ENCODE assay signal across 14 cellular contexts in the genomic region with DNA sequence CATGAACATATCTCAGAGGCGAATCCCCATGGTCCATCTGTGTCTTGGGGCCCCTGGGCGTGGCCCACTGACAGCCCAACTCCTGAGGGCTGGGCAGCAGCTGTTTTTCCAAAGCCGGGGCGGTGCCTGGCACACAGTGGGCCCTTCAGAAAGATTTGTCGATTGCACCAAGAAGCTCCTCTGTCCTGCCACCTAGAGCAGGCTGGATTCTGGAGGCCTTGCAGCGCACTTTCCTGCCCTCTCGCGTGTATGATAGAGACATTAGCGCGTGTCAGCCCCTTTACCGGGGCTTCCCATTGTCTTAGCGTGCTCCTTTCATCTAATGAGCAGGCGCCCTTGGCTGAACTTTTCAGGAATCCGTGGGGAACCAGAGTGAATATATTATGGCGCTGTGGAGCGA. TPM values are rescaled to one million over a fixed set of nuclear protein-coding genes. Genes with fewer than 3 reads are reported as not detected.
DNase-seq lines count a peak whose midpoint lies in the region; ATAC-seq and TF ChIP-seq lines count a peak whose summit lies in the region.
"Had no signal": no experiment of that assay in that cellular context is flagged by ENCODE, and none has a peak within 500 bp of the region (broad histone marks: within the 10 kb centered on the region; RNA-seq: fewer than 3 reads in every experiment).

No MANE protein-coding gene starts in this region.

- H3K9me3 ChIP-seq in RWPE2 (ENCODE audit: severe bottlenecking) = no peaks in the 10 kb centered on the region
- H3K9me3 ChIP-seq in neural progenitor cell (ENCODE audit: low read depth) = no peaks in the 10 kb centered on the region
- H3K9me3 ChIP-seq in Caco-2 = peaks cover 21% of the 10 kb centered on the region; the same call in 1 of the 2 replicates
- H3K9me3 ChIP-seq in right cardiac atrium (ENCODE audit: control insufficient read depth, low read length) = no peaks in the 10 kb centered on the region

- peaks cover 41% of the 10 kb centered on the region for H3K4me1 Mint-ChIP-seq in neural progenitor cell
- no peaks in the 10 kb centered on the region for H3K4me1 Mint-ChIP-seq in Caco-2 (ENCODE audit: low read depth, unreplicated experiment)
- H3K4me1 Mint-ChIP-seq: CD14-positive monocyte; CD8-positive, alpha-beta memory T cell had no signal

- ATAC-seq in RWPE2 (ENCODE audit: low read depth) = no peak
- ATAC-seq in right cardiac atrium = no peak

- 91% methylated on average over 16 of the region's 16 CpGs for WGBS in right cardiac atrium

- no TSS peak for BruUV-seq in Caco-2 (replicated peaks; lab: Mats Ljungman, UMichigan)

- H3K4me3 Mint-ChIP-seq in neural progenitor cell = no peak overlapping the region
- H3K4me3 Mint-ChIP-seq in Caco-2 (ENCODE audit: unreplicated experiment) = no peak overlapping the region
- H3K4me3 Mint-ChIP-seq: CD14-positive monocyte; CD4-positive, alpha-beta T cell; CD8-positive, alpha-beta memory T cell had no signal

- H3K36me3 ChIP-seq in RWPE2 (ENCODE audit: low read depth) (peaks cover 13% of the 10 kb centered on the region), neural progenitor cell (no peaks in the 10 kb centered on the region), Caco-2 (ENCODE audit: control insufficient read depth, insufficient read depth, low read length) (no peaks in the 10 kb centered on the region)

- POLR2A ChIA-PET in Caco-2 (lab: Charles Lee) = no interaction called here

- no peaks in the 10 kb centered on the region for H3K9me3 Mint-ChIP-seq in neural progenitor cell
- no peaks in the 10 kb centered on the region for H3K9me3 Mint-ChIP-seq in Caco-2 (ENCODE audit: unreplicated experiment)
- H3K9me3 Mint-ChIP-seq: CD4-positive, alpha-beta T cell had no signal

- no peak overlapping the region for H3K4me2 ChIP-seq in neural progenitor cell

- H3K79me2 ChIP-seq in neural progenitor cell (ENCODE audit: low read depth) = no peaks in the 10 kb centered on the region

- intact Hi-C loops in Caco-2 (cut with micrococcal nuclease; ENCODE audit: unreplicated experiment) = no loop called here
- intact Hi-C loops in right cardiac atrium (cut with DNase I) = no loop called here

- peak overlapping the region; percentile 72 for H3K27ac Mint-ChIP-seq in neural progenitor cell
- no peak overlapping the region for H3K27ac Mint-ChIP-seq in Caco-2 (ENCODE audit: unreplicated experiment)
- H3K27ac Mint-ChIP-seq: CD4-positive, alpha-beta T cell had no signal

- H3K4me1 ChIP-seq in RWPE2 (ENCODE audit: insufficient read depth, poor library complexity, severe bottlenecking) (peaks cover 39% of the 10 kb centered on the region), neural progenitor cell (peaks cover 11% of the 10 kb centered on the region), Caco-2 (no peaks in the 10 kb centered on the region), right cardiac atrium (ENCODE audit: control insufficient read depth, insufficient read depth, low read length) (no peaks in the 10 kb centered on the region)

- TF ChIP-seq CTCF in RWPE2 (IDR thresholded peaks at IDR 0.05; ENCODE audit: poor library complexity, severe bottlenecking) (no peak), neural progenitor cell (IDR thresholded peaks at IDR 0.05) (no peak), Caco-2 (IDR thresholded peaks at IDR 0.05; ENCODE audit: insufficient read depth in 1 of 2, low read depth in 1 of 2, low read length in 1 of 2, severe bottlenecking in 1 of 2, unreplicated experiment in 1 of 2) (no peak)

- no peak overlapping the region for H3K9ac ChIP-seq in neural progenitor cell
- H3K9ac ChIP-seq: GM23248 had no signal

- H3K36me3 Mint-ChIP-seq in neural progenitor cell (peaks cover 7% of the 10 kb centered on the region), Caco-2 (ENCODE audit: insufficient read depth, unreplicated experiment) (peaks cover 5% of the 10 kb centered on the region)
- H3K36me3 Mint-ChIP-seq: CD14-positive monocyte; CD8-positive, alpha-beta memory T cell had no signal

- H2AFZ ChIP-seq in neural progenitor cell (replicated peaks) = no peak overlapping the region
- H2AFZ ChIP-seq: GM23248 had no signal

- H3K27me3 ChIP-seq in RWPE2 (ENCODE audit: insufficient read depth, poor library complexity, severe bottlenecking) = no peaks in the 10 kb centered on the region
- no peaks in the 10 kb centered on the region for H3K27me3 ChIP-seq in neural progenitor cell
- H3K27me3 ChIP-seq in Caco-2 (replicated peaks; ENCODE audit: control insufficient read depth, insufficient read depth, low read length) = no peaks in the 10 kb centered on the region
- no peaks in the 10 kb centered on the region for H3K27me3 ChIP-seq in right cardiac atrium (ENCODE audit: control insufficient read depth, insufficient read depth)

- CTCF ChIA-PET in Caco-2 (lab: Charles Lee) = no interaction called here

- H3K27ac ChIP-seq in RWPE2 (ENCODE audit: poor library complexity, severe bottlenecking) (peak overlapping the region; percentile 76), neural progenitor cell (no peak overlapping the region), right cardiac atrium (ENCODE audit: low read length) (no peak overlapping the region)
- H3K27ac ChIP-seq: GM23248 had no signal

- H3K27me3 Mint-ChIP-seq in neural progenitor cell (ENCODE audit: insufficient read depth, low read depth) (peaks cover 6% of the 10 kb centered on the region), Caco-2 (ENCODE audit: insufficient read depth, unreplicated experiment) (peaks cover 5% of the 10 kb centered on the region)
- H3K27me3 Mint-ChIP-seq: CD4-positive, alpha-beta T cell had no signal

- no peaks in the 10 kb centered on the region for H3F3A ChIP-seq in neural progenitor cell (ENCODE audit: low read depth)

- no peak for DNase-seq in RWPE2 (ENCODE audit: low spot score)
- no peak for DNase-seq in neural progenitor cell (ENCODE audit: low spot score)
- no peak for DNase-seq in Caco-2
- no peak for DNase-seq in activated T-cell treated with anti-CD3 and anti-CD28 coated beads, Interleukin-2, amount 50 U/mL, for 48 hours
- no peak for DNase-seq in right cardiac atrium
- DNase-seq in NCI-H2171 treated with DMSO at 0.1 percent for 48 hours (lab: John Stamatoyannopoulos, UW) = no peak
- DNase-seq: Calu3; CD4-positive, alpha-beta T cell; CD8-positive, alpha-beta memory T cell; DND-41; H7 had no signal

- H3K4me3 ChIP-seq in RWPE2 (ENCODE audit: severe bottlenecking) (no peak overlapping the region), neural progenitor cell (no peak overlapping the region), Caco-2 (ENCODE audit: low read depth, low read length) (no peak overlapping the region), right cardiac atrium (ENCODE audit: low read length) (no peak overlapping the region)
- H3K4me3 ChIP-seq: GM23248 had no signal

- no peaks in the 10 kb centered on the region for H4K20me1 ChIP-seq in neural progenitor cell (ENCODE audit: low read depth)

TF ChIP-seq in PFSK-1, 5 proteins besides CTCF, POLR2A, EP300 and RAD21:
- TF ChIP-seq TAF1 (IDR thresholded peaks at IDR 0.05; ENCODE audit: borderline replicate concordance, insufficient read depth, low read length) = no peak
- peak; percentile 59 for TF ChIP-seq POLR2AphosphoS5 (IDR thresholded peaks at IDR 0.05; ENCODE audit: low read depth, low read length)

RNA-seq across cellular contexts. Expression of gene CDH4, which starts 45.4 kb away (rescaled TPM):
- 74.2 TPM for polyA plus RNA-seq in PFSK-1 (2012; ENCODE audit: insufficient read length, low read depth)
- total RNA-seq in neural progenitor cell (ENCODE audit: low replicate concordance) (2.9 and 6.5 TPM in 2 replicates), Caco-2 (2022) (not detected in 2 replicates), right cardiac atrium (1 to 10 TPM in 1 of 4 donors, under 1 TPM in 3; 0.21 to 1.0 (median 0.59) TPM)
- polyA plus RNA-seq in right cardiac atrium = 0.32 TPM
- total RNA-seq: Calu3; CD8-positive, alpha-beta memory T cell had no signal
- polyA plus RNA-seq: CD14-positive monocyte had no signal
